In genomic region chr10:127275272-127275671, GRCh38 we compare ENCODE assay signal across 22 cellular contexts.
DNase-seq lines count a peak whose midpoint lies in the region; ATAC-seq and TF ChIP-seq lines count a peak whose summit lies in the region.
"Had no signal": no experiment of that assay in that cellular context is flagged by ENCODE, and none has a peak within 500 bp of the region (broad histone marks: within the 10 kb centered on the region; RNA-seq: fewer than 3 reads in every experiment).

No MANE protein-coding gene starts in this region.

- intact Hi-C loops in MCF 10A (cut with micrococcal nuclease) = no loop called here
- intact Hi-C loops in breast epithelium (cut with DNase I; ENCODE audit: low total_unique reads) = no loop called here
- intact Hi-C loops in spleen (cut with DNase I; ENCODE audit: low total_unique reads) = no loop called here

- no peaks in the 10 kb centered on the region for H3K9me3 ChIP-seq in breast epithelium
- no peaks in the 10 kb centered on the region for H3K9me3 ChIP-seq in spleen
- H3K9me3 ChIP-seq: A549, Caco-2 had no signal

- CTCF ChIA-PET in MCF 10A (lab: Yijun Ruan, JAX) (interaction anchor here (0.6 to 1.0 kb wide), 2 partner anchors 65 to 78 kb away, joined by 3 to 4 read pairs; no protein-coding TSS in a partner anchor), WTC11 (lab: Charles Lee) (no interaction called here)

- DNase-seq in MCF 10A (ENCODE audit: unreplicated experiment) = no peak
- DNase-seq in breast epithelium (ENCODE audit: low spot score in 2 of 2) = no peak
- DNase-seq in WTC11 (ENCODE audit: low spot score) = no peak
- peak; percentile 38 for DNase-seq in islet precursor cell
- DNase-seq in osteocyte (ENCODE audit: extremely low spot score, unreplicated experiment) = peak; percentile 62
- DNase-seq in NCI-H1092 (lab: John Stamatoyannopoulos, UW) = no peak
- no peak for DNase-seq in brain microvascular endothelial cell
- DNase-seq in spleen = no peak
- DNase-seq: AML-193; Caco-2; Calu3; CD4-positive, alpha-beta T cell; CD8-positive, alpha-beta T cell; DMS153; DND-41; EL; GDM1 had no signal

- no peaks in the 10 kb centered on the region for H3K27me3 ChIP-seq in breast epithelium
- H3K27me3 ChIP-seq in brain microvascular endothelial cell (replicated peaks) = no peaks in the 10 kb centered on the region
- H3K27me3 ChIP-seq in spleen (replicated peaks in 1 of 7) = no peaks in the 10 kb centered on the region

- H3K9me3 Mint-ChIP-seq in MCF 10A (ENCODE audit: unreplicated experiment) (no peaks in the 10 kb centered on the region), WTC11 (peaks cover 30% of the 10 kb centered on the region), osteocyte (ENCODE audit: unreplicated experiment) (no peaks in the 10 kb centered on the region)

- BruUV-seq in MCF 10A (replicated peaks; lab: Mats Ljungman, UMichigan) = no TSS peak

- TF ChIP-seq POLR2A in breast epithelium (IDR thresholded peaks at IDR 0.05) (no peak), spleen (IDR thresholded peaks at IDR 0.05) (no peak)

- H3K27me3 Mint-ChIP-seq in MCF 10A (ENCODE audit: insufficient read depth, unreplicated experiment) (no peaks in the 10 kb centered on the region), WTC11 (ENCODE audit: low read depth) (no peaks in the 10 kb centered on the region; the same call in 1 of the 2 replicates), osteocyte (ENCODE audit: unreplicated experiment) (no peaks in the 10 kb centered on the region)
- H3K27me3 Mint-ChIP-seq: B cell had no signal

- H3K36me3 Mint-ChIP-seq in MCF 10A (ENCODE audit: insufficient read depth, unreplicated experiment) = peaks cover 14% of the 10 kb centered on the region
- peaks cover 40% of the 10 kb centered on the region for H3K36me3 Mint-ChIP-seq in WTC11
- peaks cover 19% of the 10 kb centered on the region for H3K36me3 Mint-ChIP-seq in osteocyte (ENCODE audit: unreplicated experiment)
- H3K36me3 Mint-ChIP-seq: CD8-positive, alpha-beta T cell had no signal

- peak overlapping the region; percentile 37 for H3K27ac Mint-ChIP-seq in MCF 10A (ENCODE audit: low read depth, unreplicated experiment)
- 0 out of 2 replicates have a peak overlapping the region, but pooled peaks have one; percentile 17 for H3K27ac Mint-ChIP-seq in WTC11
- H3K27ac Mint-ChIP-seq in osteocyte (ENCODE audit: unreplicated experiment) = no peak overlapping the region
- H3K27ac Mint-ChIP-seq: B cell; CD4-positive, alpha-beta T cell; CD8-positive, alpha-beta T cell had no signal

- ATAC-seq in WTC11 = no peak
- ATAC-seq: A549; CD8-positive, alpha-beta T cell; GM12878 had no signal

- no peaks in the 10 kb centered on the region for H3K4me1 ChIP-seq in breast epithelium
- peaks cover 0 to 7% (median 0%) of the 10 kb centered on the region in 6 donors for H3K4me1 ChIP-seq in spleen
- H3K4me1 ChIP-seq: Caco-2 had no signal

- H3K4me3 Mint-ChIP-seq in MCF 10A (ENCODE audit: unreplicated experiment) (no peak overlapping the region), WTC11 (no peak overlapping the region), osteocyte (ENCODE audit: unreplicated experiment) (no peak overlapping the region)
- H3K4me3 Mint-ChIP-seq: B cell; CD4-positive, alpha-beta T cell; CD8-positive, alpha-beta T cell had no signal

- no peak overlapping the region for H3K4me3 ChIP-seq in breast epithelium
- H3K4me3 ChIP-seq in brain microvascular endothelial cell (ENCODE audit: low read depth, low read length) = no peak overlapping the region
- no peak overlapping the region for H3K4me3 ChIP-seq in spleen
- H3K4me3 ChIP-seq: A549, GM12878 had no signal

- H3K4me1 Mint-ChIP-seq in MCF 10A (ENCODE audit: insufficient read depth, unreplicated experiment) (peaks cover 4% of the 10 kb centered on the region), WTC11 (peaks cover 18% of the 10 kb centered on the region), osteocyte (ENCODE audit: unreplicated experiment) (peaks cover 17% of the 10 kb centered on the region)
- H3K4me1 Mint-ChIP-seq: B cell had no signal

- in situ Hi-C loops in brain microvascular endothelial cell (cut with HindIII; ENCODE audit: low pct_ligation_motif_present, low sequenced_read_pairs) = no loop called here

- WGBS in spleen, 5 donors = 92 to 98% (median 96%) methylated on average over 6 of the region's 6 CpGs

- H3K36me3 ChIP-seq in breast epithelium (no peaks in the 10 kb centered on the region), brain microvascular endothelial cell (replicated peaks) (no peaks in the 10 kb centered on the region), spleen (no peaks in the 10 kb centered on the region)

- POLR2A ChIA-PET in MCF 10A (lab: Yijun Ruan, JAX) (no interaction called here), WTC11 (lab: Charles Lee) (no interaction called here)

- TF ChIP-seq CTCF in MCF 10A (IDR thresholded peaks at IDR 0.05; ENCODE audit: unreplicated experiment) (no peak), breast epithelium (IDR thresholded peaks at IDR 0.05) (no peak), WTC11 (IDR thresholded peaks at IDR 0.05) (no peak), osteocyte (IDR thresholded peaks at IDR 0.05) (no peak), brain microvascular endothelial cell (IDR thresholded peaks at IDR 0.05; ENCODE audit: low read depth, low read length, missing control alignments) (no peak), spleen (IDR thresholded peaks at IDR 0.05 in 8 of 11, conservative IDR thresholded peaks at IDR 0.05 in 3 of 11) (no peak)

- no peak overlapping the region for H3K27ac ChIP-seq in breast epithelium
- no peak overlapping the region for H3K27ac ChIP-seq in brain microvascular endothelial cell
- no peak overlapping the region for H3K27ac ChIP-seq in spleen
- H3K27ac ChIP-seq: 22Rv1, A549, C4-2B had no signal

TF ChIP-seq in WTC11, 78 proteins besides CTCF, POLR2A, EP300 and RAD21:
- TF ChIP-seq NFATC4 (CRISPR knock-in tag; IDR thresholded peaks at IDR 0.05) (no peak), ZNF671 (CRISPR knock-in tag; IDR thresholded peaks at IDR 0.05) (no peak), FOXK1 (CRISPR knock-in tag; IDR thresholded peaks at IDR 0.05) (no peak), ATF1 (CRISPR knock-in tag; IDR thresholded peaks at IDR 0.05) (no peak), STAT6 (CRISPR knock-in tag; conservative IDR thresholded peaks at IDR 0.05; ENCODE audit: low read depth) (no peak), E2F1 (CRISPR knock-in tag; IDR thresholded peaks at IDR 0.05) (no peak), ZNF425 (CRISPR knock-in tag; conservative IDR thresholded peaks at IDR 0.05) (no peak), GTF2I (CRISPR knock-in tag; conservative IDR thresholded peaks at IDR 0.05) (no peak)
TF ChIP-seq in WTC11: peak in this region for 0.

Comparison
In these comparisons a context has a peak if more than half of its experiments do, and no peak if none do; other contexts are left out.
1. DNase-seq: peak in islet precursor cell (single experiment) and osteocyte (single experiment); none in MCF 10A (single experiment), breast epithelium (0 of 2), WTC11 (single experiment), NCI-H1092 (single experiment), brain microvascular endothelial cell (single experiment) and spleen (single experiment).